21 cellular contexts compared by ENCODE assay signal in genomic region chr10:29378106-29378505, GRCh38.
"Had no signal": no experiment of that assay in that cellular context is flagged by ENCODE, and none has a peak within 500 bp of the region (broad histone marks: within the 10 kb centered on the region; RNA-seq: fewer than 3 reads in every experiment).

No MANE protein-coding gene starts in this region.

- H3K4me1 Mint-ChIP-seq: IgD-negative memory B cell had no signal

- H3K4me3 ChIP-seq: ascending aorta, Peyer's patch, SJCRH30 had no signal

- H3K27ac ChIP-seq: ascending aorta, Peyer's patch, RWPE1, SJCRH30 had no signal

- H3K36me3 Mint-ChIP-seq: activated naive CD8-positive, alpha-beta T cell treated with anti-CD3 and anti-CD28 coated beads, Interleukin-2, amount 10 ng/mL, durations not matched to agents 7 days and 5 days; brain; IgD-negative memory B cell had no signal

- H3K36me3 ChIP-seq: ascending aorta, Peyer's patch, SJCRH30 had no signal

- H3K27ac Mint-ChIP-seq: activated CD8-positive, alpha-beta T cell treated with anti-CD3 and anti-CD28 coated beads for 36 hours; activated naive CD8-positive, alpha-beta T cell treated with anti-CD3 and anti-CD28 coated beads, Interleukin-2, amount 10 ng/mL, durations not matched to agents 7 days and 5 days; activated T-cell treated with anti-CD3 and anti-CD28 coated beads, Interleukin-2, amount 50 U/mL, for 72 hours; IgD-negative memory B cell had no signal

- H3K4me3 Mint-ChIP-seq: activated CD8-positive, alpha-beta T cell treated with anti-CD3 and anti-CD28 coated beads for 36 hours; activated naive CD8-positive, alpha-beta T cell treated with anti-CD3 and anti-CD28 coated beads, Interleukin-2, amount 10 ng/mL, durations not matched to agents 7 days and 5 days; activated T-cell treated with anti-CD3 and anti-CD28 coated beads, Interleukin-2, amount 50 U/mL, for 72 hours; brain; IgD-negative memory B cell had no signal

- DNase-seq: activated CD4-positive, alpha-beta T cell treated with anti-CD3 and anti-CD28 coated beads for 4 hours; activated CD8-positive, alpha-beta memory T cell treated with anti-CD3 and anti-CD28 coated beads, Interleukin-2, amount 50 U/mL, for 4 hours; activated CD8-positive, alpha-beta T cell treated with anti-CD3 and anti-CD28 coated beads for 36 hours; activated naive CD4-positive, alpha-beta T cell treated with anti-CD3 and anti-CD28 coated beads, Interleukin-2, amount 50 U/mL, for 16 hours; activated naive CD8-positive, alpha-beta T cell treated with anti-CD3 and anti-CD28 coated beads, Interleukin-2, amount 10 ng/mL, durations not matched to agents 7 days and 5 days; activated T-cell treated with anti-CD3 and anti-CD28 coated beads, Interleukin-2, amount 50 U/mL, for 72 hours; NCI-H1092; NCI-H1417 treated with DMSO at 0.1 percent for 48 hours; NCI-H2029; NCI-H2107; NCI-H226; NCI-H526 treated with DMSO at 0.1 percent for 48 hours; NK-92 treated with Interleukin-12 subunit alpha and Interleukin-12 subunit beta, amount 100 ng/mL, for 24 hours; Peyer's patch; Right ventricle myocardium superior had no signal

- H3K4me1 ChIP-seq: ascending aorta, Peyer's patch, SJCRH30 had no signal

- ATAC-seq: activated CD4-positive, CD25-positive, alpha-beta regulatory T cell treated with anti-CD3 and anti-CD28 coated beads, Interleukin-2, amount 50 U/mL, for 24 hours; activated CD8-positive, alpha-beta T cell treated with anti-CD3 and anti-CD28 coated beads for 36 hours; activated T-cell treated with anti-CD3 and anti-CD28 coated beads, Interleukin-2, amount 50 U/mL, for 72 hours had no signal

- H3K9me3 Mint-ChIP-seq: activated CD8-positive, alpha-beta T cell treated with anti-CD3 and anti-CD28 coated beads for 36 hours; activated naive CD8-positive, alpha-beta T cell treated with anti-CD3 and anti-CD28 coated beads, Interleukin-2, amount 10 ng/mL, durations not matched to agents 7 days and 5 days; activated T-cell treated with anti-CD3 and anti-CD28 coated beads, Interleukin-2, amount 50 U/mL, for 72 hours; brain had no signal

- H3K9me3 ChIP-seq: ascending aorta, Peyer's patch, SJCRH30 had no signal

- H3K27me3 ChIP-seq: ascending aorta, Peyer's patch, SJCRH30 had no signal
